17 cellular contexts compared by ENCODE assay signal in the genomic region with DNA sequence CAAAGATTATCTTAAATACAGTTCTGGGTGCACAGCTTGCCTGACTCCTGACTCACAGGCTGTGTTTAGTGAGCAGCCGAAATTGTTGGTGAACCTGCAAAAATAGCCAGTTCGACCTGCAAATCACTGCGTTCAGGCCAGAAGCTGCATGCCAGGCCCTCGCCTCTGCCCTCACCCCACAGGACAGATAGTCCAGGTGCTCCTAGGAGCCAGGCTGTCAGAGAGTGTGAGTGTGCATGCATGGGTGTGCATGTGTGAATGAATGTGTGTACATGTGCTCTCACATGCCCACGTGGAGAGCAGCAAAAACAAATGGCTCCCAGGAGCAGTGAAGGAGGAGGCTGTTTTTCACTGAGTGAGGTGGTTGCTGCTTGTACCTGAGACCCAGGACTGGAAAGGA.
A peak's percentile ranks its signal among the peaks of the same experiment; 100 is the strongest.
DNase-seq lines count a peak whose midpoint lies in the region; ATAC-seq lines count a peak whose summit lies in the region.
"Had no signal": no experiment of that assay in that cellular context is flagged by ENCODE, and none has a peak within 500 bp of the region (broad histone marks: within the 10 kb centered on the region; RNA-seq: fewer than 3 reads in every experiment).

No MANE protein-coding gene starts in this region.

- no peak overlapping the region for H2BK5ac ChIP-seq in neuronal stem cell (ENCODE audit: low read length)

- H3K27ac ChIP-seq in Karpas-422 (ENCODE audit: low read length), result peak overlapping the region; percentile 93
- H3K27ac ChIP-seq in neuronal stem cell (replicated peaks; ENCODE audit: low read length), result no peak overlapping the region
- H3K27ac ChIP-seq: GM23248 had no signal

- no peaks in the 10 kb centered on the region for H3K9me2 ChIP-seq in Karpas-422 (replicated peaks; ENCODE audit: insufficient read depth, low read length)

- no peak overlapping the region for H2BK120ac ChIP-seq in neuronal stem cell (ENCODE audit: low read depth, low read length)

- H3K36me3 ChIP-seq in Karpas-422 (ENCODE audit: insufficient read depth, low read length) (no peaks in the 10 kb centered on the region), neuronal stem cell (replicated peaks in 1 of 2; ENCODE audit: control insufficient read depth in 2 of 2, insufficient read depth in 2 of 2, low read length in 2 of 2) (no peaks in the 10 kb centered on the region)

- H3K23ac ChIP-seq in neuronal stem cell (ENCODE audit: low read depth, low read length, poor library complexity), result no peak overlapping the region

- H2AK5ac ChIP-seq in neuronal stem cell (ENCODE audit: low read depth, low read length), result no peak overlapping the region

- H3K79me1 ChIP-seq in neuronal stem cell (ENCODE audit: low read depth, low read length), result no peaks in the 10 kb centered on the region

- H3K4me1 ChIP-seq in Karpas-422 (ENCODE audit: low read length), result peaks cover 73% of the 10 kb centered on the region
- no peaks in the 10 kb centered on the region for H3K4me1 ChIP-seq in neuronal stem cell (ENCODE audit: control insufficient read depth in 2 of 2, insufficient read depth in 1 of 2, low read depth in 1 of 2, low read length in 2 of 2)

- H2AFZ ChIP-seq in Karpas-422 (ENCODE audit: low read length), result peak overlapping the region; percentile 86
- H2AFZ ChIP-seq in neuronal stem cell (ENCODE audit: low read length), result no peak overlapping the region
- H2AFZ ChIP-seq: GM23248 had no signal

- no CpG with 5 or more reads among the region's 5 CpGs for WGBS in neuronal stem cell (ENCODE audit: extremely low coverage in 2 of 2, insufficient read length in 2 of 2, insufficient replicate concordance in 1 of 2), 2 donors

- peak overlapping the region; percentile 85 for H3K18ac ChIP-seq in neuronal stem cell (ENCODE audit: low read length)

- H3K4me3 ChIP-seq in Karpas-422 (ENCODE audit: low read length) (no peak overlapping the region), neuronal stem cell (ENCODE audit: low read length in 2 of 2) (no peak overlapping the region)
- H3K4me3 ChIP-seq: GM12878, GM23248 had no signal

- H4K8ac ChIP-seq in neuronal stem cell (ENCODE audit: low read depth, low read length), result no peak overlapping the region

- no peaks in the 10 kb centered on the region for H4K20me1 ChIP-seq in Karpas-422 (ENCODE audit: insufficient read depth, low read depth, low read length)

- H3K14ac ChIP-seq in neuronal stem cell (ENCODE audit: low read length), result no peak overlapping the region

- H3K79me2 ChIP-seq in Karpas-422 (ENCODE audit: low read length), result no peaks in the 10 kb centered on the region

- peak overlapping the region; percentile 32 for H3K4me2 ChIP-seq in Karpas-422 (ENCODE audit: low read depth, low read length, poor library complexity, severe bottlenecking)
- H3K4me2 ChIP-seq in neuronal stem cell (ENCODE audit: insufficient read depth, low read length, poor library complexity, severe bottlenecking), result no peak overlapping the region

- H3K4ac ChIP-seq in neuronal stem cell (ENCODE audit: low read length), result no peak overlapping the region

- no peak overlapping the region for H2BK12ac ChIP-seq in neuronal stem cell (ENCODE audit: low read length)

- H3K9me3 ChIP-seq in Karpas-422 (ENCODE audit: low read length) (no peaks in the 10 kb centered on the region), neuronal stem cell (replicated peaks in 1 of 2; ENCODE audit: control insufficient read depth in 2 of 2, insufficient read depth in 1 of 2, low read depth in 1 of 2, low read length in 2 of 2) (peaks cover 0 to 4% of the 10 kb centered on the region in 2 donors)

- no peak overlapping the region for H2BK15ac ChIP-seq in neuronal stem cell (ENCODE audit: low read length)

- no peak for ATAC-seq in HG03095 (IDR thresholded peaks at IDR 0.05; ENCODE audit: unreplicated experiment)
- ATAC-seq: GM12878, HCT116 had no signal

- DNase-seq in Karpas-422 (peak; percentile 55), NCI-H2227 treated with DMSO at 0.1 percent for 48 hours (lab: John Stamatoyannopoulos, UW) (peak; percentile 45), neuronal stem cell (ENCODE audit: low spot score) (no peak), SHP77 treated with DMSO at 0.1 percent for 48 hours (lab: John Stamatoyannopoulos, UW) (no peak), cerebellar cortex (ENCODE audit: low spot score) (no peak)
- DNase-seq: C1 segment of cervical spinal cord; Calu3; CD4-positive, alpha-beta memory T cell; COR-L47; DMS53; DND-41; GDM1; GM23248; H9 had no signal

- peak overlapping the region; percentile 34 for H4K91ac ChIP-seq in neuronal stem cell (ENCODE audit: low read depth, low read length, poor library complexity)

- 0 out of 2 replicates have a peak, but pooled peaks cover 3% of the 10 kb centered on the region for H3K27me3 ChIP-seq in Karpas-422 (ENCODE audit: low read length)
- H3K27me3 ChIP-seq in neuronal stem cell (ENCODE audit: control insufficient read depth in 3 of 3, insufficient read depth in 3 of 3, low read depth in 1 of 3, low read length in 3 of 3), result no peaks in the 10 kb centered on the region

- H3K9ac ChIP-seq in Karpas-422 (ENCODE audit: low read length), result peak overlapping the region; percentile 48; the same call in 1 of the 2 replicates
- no peak overlapping the region for H3K9ac ChIP-seq in neuronal stem cell (ENCODE audit: low read depth, low read length, poor library complexity)
- H3K9ac ChIP-seq: GM23248 had no signal

Comparison
In these comparisons a context has a peak if more than half of its experiments do, and no peak if none do; other contexts are left out.
1. DNase-seq: peak in Karpas-422 (single experiment) and NCI-H2227 treated with DMSO at 0.1 percent for 48 hours (single experiment); none in neuronal stem cell (single experiment), SHP77 treated with DMSO at 0.1 percent for 48 hours (single experiment) and cerebellar cortex (single experiment).